Comparison of ENCODE assay signal across 9 cellular contexts in the genomic region with DNA sequence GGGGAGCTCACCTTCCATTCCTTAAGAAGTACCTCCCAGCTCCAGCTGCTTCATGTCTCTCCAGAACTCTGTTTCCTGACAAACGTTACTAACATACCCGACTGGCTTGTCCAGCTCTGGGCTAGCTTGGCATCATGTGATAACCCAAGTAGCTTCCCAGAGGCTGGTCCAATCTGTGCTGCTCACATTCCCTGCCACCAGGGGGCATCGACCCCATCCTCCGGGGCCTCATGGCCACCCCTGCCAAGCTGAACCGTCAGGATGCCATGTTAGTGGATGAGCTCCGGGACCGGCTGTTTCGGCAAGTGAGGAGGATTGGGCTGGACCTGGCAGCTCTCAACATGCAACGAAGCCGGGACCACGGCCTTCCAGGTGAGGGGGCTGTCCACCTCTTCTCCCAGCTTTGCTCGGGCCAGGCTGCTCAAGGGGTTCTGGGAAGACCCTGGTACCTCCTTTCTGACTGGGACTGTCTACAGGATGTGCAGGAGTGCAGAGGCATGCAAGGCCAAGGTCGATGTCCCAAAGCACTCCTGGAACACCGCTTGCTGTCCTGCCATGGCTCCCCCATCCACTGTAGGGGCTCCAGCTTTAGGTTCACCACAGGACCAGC. TPM values are rescaled to one million over a fixed set of nuclear protein-coding genes. Genes with fewer than 3 reads are reported as not detected.
DNase-seq lines count a peak whose midpoint lies in the region; ATAC-seq, FAIRE-seq and TF ChIP-seq lines count a peak whose summit lies in the region.
"Had no signal": no experiment of that assay in that cellular context is flagged by ENCODE, and none has a peak within 500 bp of the region (broad histone marks: within the 10 kb centered on the region; RNA-seq: fewer than 3 reads in every experiment).

No MANE protein-coding gene starts in this region.

- no peak overlapping the region for H3K27ac ChIP-seq in effector memory CD4-positive, alpha-beta T cell (ENCODE audit: insufficient read depth, low read length, poor library complexity, severe bottlenecking)
- H3K27ac ChIP-seq: skin epidermis had no signal

- H3K4me1 Mint-ChIP-seq in activated CD4-positive, alpha-beta T cell treated with anti-CD3 and anti-CD28 coated beads, Interleukin-2, amount 10 ng/mL, durations not matched to agents 7 days and 5 days: no peaks in the 10 kb centered on the region
- H3K4me1 Mint-ChIP-seq in nephron progenitor cell: no peaks in the 10 kb centered on the region

- peaks cover 2% of the 10 kb centered on the region for H3K27me3 Mint-ChIP-seq in activated CD4-positive, alpha-beta T cell treated with anti-CD3 and anti-CD28 coated beads, Interleukin-2, amount 10 ng/mL, durations not matched to agents 7 days and 5 days
- peaks cover 45% of the 10 kb centered on the region for H3K27me3 Mint-ChIP-seq in nephron progenitor cell (ENCODE audit: low read depth, poor library complexity)

- POLR2A ChIA-PET in activated CD4-positive, alpha-beta T cell treated with anti-CD3 and anti-CD28 coated beads, Interleukin-2, amount 10 ng/mL, durations not matched to agents 7 days and 5 days (lab: Charles Lee): interaction anchor here (0.6 kb wide), 1 partner anchor 95 kb away, joined by 3 read pairs; no protein-coding TSS in a partner anchor

- no peak overlapping the region for H3K4me3 Mint-ChIP-seq in activated CD4-positive, alpha-beta T cell treated with anti-CD3 and anti-CD28 coated beads, Interleukin-2, amount 10 ng/mL, durations not matched to agents 7 days and 5 days
- no peak overlapping the region for H3K4me3 Mint-ChIP-seq in nephron progenitor cell

- intact Hi-C loops in lower leg skin (cut with DNase I; ENCODE audit: low total_unique reads): no loop called here

- H3K27ac Mint-ChIP-seq in activated CD4-positive, alpha-beta T cell treated with anti-CD3 and anti-CD28 coated beads, Interleukin-2, amount 10 ng/mL, durations not matched to agents 7 days and 5 days: no peak overlapping the region
- no peak overlapping the region for H3K27ac Mint-ChIP-seq in nephron progenitor cell

- no peaks in the 10 kb centered on the region for H3K9me3 Mint-ChIP-seq in activated CD4-positive, alpha-beta T cell treated with anti-CD3 and anti-CD28 coated beads, Interleukin-2, amount 10 ng/mL, durations not matched to agents 7 days and 5 days
- no peaks in the 10 kb centered on the region for H3K9me3 Mint-ChIP-seq in nephron progenitor cell

- no peak for TF ChIP-seq POLR2A in lower leg skin (IDR thresholded peaks at IDR 0.05)

- no peaks in the 10 kb centered on the region for H3K9me3 ChIP-seq in effector memory CD4-positive, alpha-beta T cell (ENCODE audit: control insufficient read depth, low read length)

- no peaks in the 10 kb centered on the region for H3K4me1 ChIP-seq in effector memory CD4-positive, alpha-beta T cell (ENCODE audit: control insufficient read depth, insufficient read depth, low read length, poor library complexity, severe bottlenecking)

- H3K4me3 ChIP-seq in AG10803 (ENCODE audit: low read length) (no peak overlapping the region), lower leg skin (ENCODE audit: low read depth, poor library complexity, severe bottlenecking) (no peak overlapping the region)
- no peak overlapping the region for H3K4me3 ChIP-seq in effector memory CD4-positive, alpha-beta T cell (ENCODE audit: insufficient read depth, low read depth, low read length, poor library complexity, severe bottlenecking)
- H3K4me3 ChIP-seq: skin epidermis had no signal

- CTCF ChIA-PET in activated CD4-positive, alpha-beta T cell treated with anti-CD3 and anti-CD28 coated beads, Interleukin-2, amount 10 ng/mL, durations not matched to agents 7 days and 5 days (lab: Charles Lee): interaction anchor here (0.7 to 5.7 kb wide), 14 partner anchors 9 to 805 kb away, joined by 3 to 33 read pairs (median 3); a partner anchor contains a TSS

- 31 to 50% methylated on average over 8 to 14 of the region's 14 CpGs for WGBS in lower leg skin, 2 donors

- DNase-seq in AG10803 (ENCODE audit: low read depth) (peak; percentile 39), GM18507 (ENCODE audit: extremely low spot score, insufficient read length, low read depth) (peak; percentile 46), NCI-H460 (ENCODE audit: extremely low read depth, low read depth) (peak; percentile 53), nephron progenitor cell (peak; percentile 69), lower leg skin (ENCODE audit: low spot score in 2 of 2) (no peak)
- DNase-seq in activated CD4-positive, alpha-beta T cell treated with anti-CD3 and anti-CD28 coated beads, Interleukin-2, amount 10 ng/mL, durations not matched to agents 7 days and 5 days: peak; percentile 57
- DNase-seq in effector memory CD4-positive, alpha-beta T cell: peak; percentile 9 to 23 (median 16)

- H3K36me3 Mint-ChIP-seq in activated CD4-positive, alpha-beta T cell treated with anti-CD3 and anti-CD28 coated beads, Interleukin-2, amount 10 ng/mL, durations not matched to agents 7 days and 5 days (ENCODE audit: low read depth): no peaks in the 10 kb centered on the region
- H3K36me3 Mint-ChIP-seq in nephron progenitor cell (ENCODE audit: low read depth): peaks cover 2% of the 10 kb centered on the region

- FAIRE-seq in GM18507 (lab: Jason Lieb, UNC): peak; percentile 80

- TF ChIP-seq CTCF in AG10803 (conservative IDR thresholded peaks at IDR 0.05; ENCODE audit: low read length) (peak; percentile 56), nephron progenitor cell (IDR thresholded peaks at IDR 0.05) (peak; percentile 59), lower leg skin (IDR thresholded peaks at IDR 0.05) (no peak)

- no peak for ATAC-seq in HG03025 (IDR thresholded peaks at IDR 0.05; ENCODE audit: low FRiP score, unreplicated experiment)

- no peaks in the 10 kb centered on the region for H3K36me3 ChIP-seq in effector memory CD4-positive, alpha-beta T cell (ENCODE audit: control insufficient read depth, insufficient read depth, low read length)

- H3K27me3 ChIP-seq in effector memory CD4-positive, alpha-beta T cell (replicated peaks; ENCODE audit: control insufficient read depth, insufficient read depth, low read length, poor library complexity, severe bottlenecking): no peaks in the 10 kb centered on the region

RNA-seq across cellular contexts. Expression of a gene that starts 7.6 kb away (rescaled TPM):
- total RNA-seq in NCI-H460 (2014; rRNA removed; shearing (Covaris generic)): not detected in 2 replicates
- polyA plus RNA-seq in NCI-H460 (2014; cell fraction: nucleus; rRNA removed): not detected in 2 replicates
- total RNA-seq in activated CD4-positive, alpha-beta T cell treated with anti-CD3 and anti-CD28 coated beads, Interleukin-2, amount 10 ng/mL, durations not matched to agents 7 days and 5 days: not detected
- total RNA-seq in lower leg skin: not detected

RNA-seq across cellular contexts. Expression of a gene that starts 18.9 kb away (rescaled TPM):
- total RNA-seq in NCI-H460 (2014; rRNA removed; shearing (Covaris generic)): 20.2 and 22.1 TPM in 2 replicates
- polyA plus RNA-seq in NCI-H460 (2014; cell fraction: nucleus; rRNA removed): 35.0 and 39.5 TPM in 2 replicates
- 10 to 100 TPM; 17.6 to 18.5 TPM for total RNA-seq in activated CD4-positive, alpha-beta T cell treated with anti-CD3 and anti-CD28 coated beads, Interleukin-2, amount 10 ng/mL, durations not matched to agents 7 days and 5 days
- total RNA-seq in lower leg skin: 10 to 100 TPM; 10.8 to 17.3 (median 14.7) TPM

RNA-seq across cellular contexts. Expression of a gene that starts 33.3 kb away (rescaled TPM):
- total RNA-seq in NCI-H460 (2014; rRNA removed; shearing (Covaris generic)): not detected in 2 replicates
- polyA plus RNA-seq in NCI-H460 (2014; cell fraction: nucleus; rRNA removed): not detected in 2 replicates
- total RNA-seq in activated CD4-positive, alpha-beta T cell treated with anti-CD3 and anti-CD28 coated beads, Interleukin-2, amount 10 ng/mL, durations not matched to agents 7 days and 5 days: not detected
- total RNA-seq in lower leg skin: not detected

RNA-seq across cellular contexts. Expression of a gene that starts 38.3 kb away (rescaled TPM):
- total RNA-seq in NCI-H460 (2014; rRNA removed; shearing (Covaris generic)): 0.07 TPM in 1 of 2 replicates, not detected in the other
- not detected in 2 replicates for polyA plus RNA-seq in NCI-H460 (2014; cell fraction: nucleus; rRNA removed)
- not detected for total RNA-seq in activated CD4-positive, alpha-beta T cell treated with anti-CD3 and anti-CD28 coated beads, Interleukin-2, amount 10 ng/mL, durations not matched to agents 7 days and 5 days
- total RNA-seq in lower leg skin: under 1 TPM in 2 of 4 donors, not detected in 2; 0.06 to 0.59 TPM

RNA-seq across cellular contexts. Expression of a gene that starts 51.9 kb away (rescaled TPM):
- not detected in 2 replicates for total RNA-seq in NCI-H460 (2014; rRNA removed; shearing (Covaris generic))
- polyA plus RNA-seq in NCI-H460 (2014; cell fraction: nucleus; rRNA removed): not detected in 2 replicates
- under 1 TPM; 0.54 to 0.77 TPM for total RNA-seq in activated CD4-positive, alpha-beta T cell treated with anti-CD3 and anti-CD28 coated beads, Interleukin-2, amount 10 ng/mL, durations not matched to agents 7 days and 5 days
- under 1 TPM in 1 of 4 donors, not detected in 3; 0.17 TPM for total RNA-seq in lower leg skin

Comparison
In these comparisons a context has a peak if more than half of its experiments do, and no peak if none do; other contexts are left out.
1. DNase-seq: peak in AG10803 (single experiment), GM18507 (single experiment), NCI-H460 (single experiment), activated CD4-positive, alpha-beta T cell treated with anti-CD3 and anti-CD28 coated beads, Interleukin-2, amount 10 ng/mL, durations not matched to agents 7 days and 5 days (single experiment), effector memory CD4-positive, alpha-beta T cell (3 of 3) and nephron progenitor cell (single experiment); none in lower leg skin (0 of 2).
2. CTCF ChIP-seq: peak in AG10803 (single experiment) and nephron progenitor cell (single experiment); none in lower leg skin (0 of 3).